Comparison of ENCODE assay signal across 1 cellular context in the genomic region with DNA sequence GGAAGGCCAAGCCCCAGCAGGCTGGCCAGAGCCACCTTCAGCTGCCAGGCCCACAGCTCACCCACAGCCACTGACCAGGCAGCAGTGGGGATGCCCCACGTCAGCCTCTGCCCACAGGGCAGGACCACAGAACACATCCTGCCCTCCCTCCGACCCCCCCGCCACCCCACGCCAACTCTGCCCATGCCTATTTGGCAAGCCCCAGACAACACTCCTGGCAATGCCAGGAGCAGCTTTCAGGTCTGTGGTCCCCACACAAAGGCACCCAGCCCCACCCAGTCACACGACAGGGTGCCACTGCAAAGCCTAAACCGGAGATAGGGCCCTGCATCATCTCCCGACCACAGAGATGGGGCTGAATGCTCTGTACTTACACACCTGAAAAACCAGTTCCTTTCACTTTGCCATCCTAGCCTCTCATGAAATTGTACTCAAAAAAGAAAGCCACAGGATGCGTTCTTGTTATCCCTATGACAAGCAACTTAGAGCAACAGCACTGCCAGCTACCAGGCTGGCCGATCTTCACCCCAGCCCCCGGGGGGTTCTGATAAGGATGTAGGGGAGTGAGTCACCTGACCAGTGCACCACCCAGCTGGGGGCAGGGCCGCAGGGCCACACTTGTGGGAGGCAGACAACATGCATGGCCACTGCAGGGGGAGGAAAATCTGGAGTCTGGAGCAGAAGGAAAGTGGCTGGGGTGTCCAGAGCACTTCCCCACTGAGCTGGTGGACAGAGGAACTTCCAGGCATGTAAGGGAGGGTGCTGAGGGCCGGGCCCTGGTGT.
A peak's percentile ranks its signal among the peaks of the same experiment; 100 is the strongest.
TF ChIP-seq lines count a peak whose summit lies in the region.

No MANE protein-coding gene starts in this region.

TF ChIP-seq in WTC11, 78 proteins besides CTCF, POLR2A, EP300 and RAD21 (continued from another document):
- TF ChIP-seq, protein P1, sequence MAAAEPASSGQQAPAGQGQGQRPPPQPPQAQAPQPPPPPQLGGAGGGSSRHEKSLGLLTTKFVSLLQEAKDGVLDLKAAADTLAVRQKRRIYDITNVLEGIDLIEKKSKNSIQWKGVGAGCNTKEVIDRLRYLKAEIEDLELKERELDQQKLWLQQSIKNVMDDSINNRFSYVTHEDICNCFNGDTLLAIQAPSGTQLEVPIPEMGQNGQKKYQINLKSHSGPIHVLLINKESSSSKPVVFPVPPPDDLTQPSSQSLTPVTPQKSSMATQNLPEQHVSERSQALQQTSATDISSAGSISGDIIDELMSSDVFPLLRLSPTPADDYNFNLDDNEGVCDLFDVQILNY (CRISPR knock-in tag; IDR thresholded peaks at IDR 0.05) = no peak
- TF ChIP-seq, protein P2, sequence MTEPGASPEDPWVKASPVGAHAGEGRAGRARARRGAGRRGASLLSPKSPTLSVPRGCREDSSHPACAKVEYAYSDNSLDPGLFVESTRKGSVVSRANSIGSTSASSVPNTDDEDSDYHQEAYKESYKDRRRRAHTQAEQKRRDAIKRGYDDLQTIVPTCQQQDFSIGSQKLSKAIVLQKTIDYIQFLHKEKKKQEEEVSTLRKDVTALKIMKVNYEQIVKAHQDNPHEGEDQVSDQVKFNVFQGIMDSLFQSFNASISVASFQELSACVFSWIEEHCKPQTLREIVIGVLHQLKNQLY (CRISPR knock-in tag; IDR thresholded peaks at IDR 0.05) = no peak
- TF ChIP-seq, protein P3, sequence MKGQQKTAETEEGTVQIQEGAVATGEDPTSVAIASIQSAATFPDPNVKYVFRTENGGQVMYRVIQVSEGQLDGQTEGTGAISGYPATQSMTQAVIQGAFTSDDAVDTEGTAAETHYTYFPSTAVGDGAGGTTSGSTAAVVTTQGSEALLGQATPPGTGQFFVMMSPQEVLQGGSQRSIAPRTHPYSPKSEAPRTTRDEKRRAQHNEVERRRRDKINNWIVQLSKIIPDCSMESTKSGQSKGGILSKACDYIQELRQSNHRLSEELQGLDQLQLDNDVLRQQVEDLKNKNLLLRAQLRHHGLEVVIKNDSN (CRISPR knock-in tag; IDR thresholded peaks at IDR 0.05) = peak; percentile 32; the same call in 1 of the 2 replicates
- TF ChIP-seq, protein P4, sequence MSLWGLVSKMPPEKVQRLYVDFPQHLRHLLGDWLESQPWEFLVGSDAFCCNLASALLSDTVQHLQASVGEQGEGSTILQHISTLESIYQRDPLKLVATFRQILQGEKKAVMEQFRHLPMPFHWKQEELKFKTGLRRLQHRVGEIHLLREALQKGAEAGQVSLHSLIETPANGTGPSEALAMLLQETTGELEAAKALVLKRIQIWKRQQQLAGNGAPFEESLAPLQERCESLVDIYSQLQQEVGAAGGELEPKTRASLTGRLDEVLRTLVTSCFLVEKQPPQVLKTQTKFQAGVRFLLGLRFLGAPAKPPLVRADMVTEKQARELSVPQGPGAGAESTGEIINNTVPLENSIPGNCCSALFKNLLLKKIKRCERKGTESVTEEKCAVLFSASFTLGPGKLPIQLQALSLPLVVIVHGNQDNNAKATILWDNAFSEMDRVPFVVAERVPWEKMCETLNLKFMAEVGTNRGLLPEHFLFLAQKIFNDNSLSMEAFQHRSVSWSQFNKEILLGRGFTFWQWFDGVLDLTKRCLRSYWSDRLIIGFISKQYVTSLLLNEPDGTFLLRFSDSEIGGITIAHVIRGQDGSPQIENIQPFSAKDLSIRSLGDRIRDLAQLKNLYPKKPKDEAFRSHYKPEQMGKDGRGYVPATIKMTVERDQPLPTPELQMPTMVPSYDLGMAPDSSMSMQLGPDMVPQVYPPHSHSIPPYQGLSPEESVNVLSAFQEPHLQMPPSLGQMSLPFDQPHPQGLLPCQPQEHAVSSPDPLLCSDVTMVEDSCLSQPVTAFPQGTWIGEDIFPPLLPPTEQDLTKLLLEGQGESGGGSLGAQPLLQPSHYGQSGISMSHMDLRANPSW (CRISPR knock-in tag; conservative IDR thresholded peaks at IDR 0.05; ENCODE audit: low read depth) = no peak
